Comparison of ENCODE assay signal across 32 cellular contexts in genomic region chr1:68506386-68506785, GRCh38. TPM values are rescaled to one million over a fixed set of nuclear protein-coding genes. Genes with fewer than 3 reads are reported as not detected.
"Had no signal": no experiment of that assay in that cellular context is flagged by ENCODE, and none has a peak within 500 bp of the region (broad histone marks: within the 10 kb centered on the region; RNA-seq: fewer than 3 reads in every experiment).

No MANE protein-coding gene starts in this region.

- ATAC-seq: activated T-cell treated with anti-CD3 and anti-CD28 coated beads, Interleukin-2, amount 50 U/mL, for 72 hours; body of pancreas; heart right ventricle; right lobe of liver had no signal

- H3K36me3 Mint-ChIP-seq: activated naive CD8-positive, alpha-beta T cell treated with anti-CD3 and anti-CD28 coated beads for 36 hours had no signal

- H3K4me1 ChIP-seq: adrenal gland, body of pancreas, colonic mucosa, heart right ventricle, left ventricle myocardium inferior, right lobe of liver, testis had no signal

- H3K4me3 ChIP-seq: adrenal gland, body of pancreas, cardiac muscle cell, colonic mucosa, heart right ventricle, left ventricle myocardium inferior, lung, right lobe of liver, testis had no signal

- H3K27ac Mint-ChIP-seq: activated naive CD8-positive, alpha-beta T cell treated with anti-CD3 and anti-CD28 coated beads for 36 hours; activated T-cell treated with anti-CD3 and anti-CD28 coated beads, Interleukin-2, amount 50 U/mL, for 72 hours; nephron had no signal

- FAIRE-seq: endometrium, urothelium cell line had no signal

- H3K36me3 ChIP-seq: adrenal gland, cardiac muscle cell, colonic mucosa, heart right ventricle, left ventricle myocardium inferior, right lobe of liver had no signal

- H3K27me3 ChIP-seq: adrenal gland, body of pancreas, cardiac muscle cell, colonic mucosa, heart right ventricle, right lobe of liver, testis had no signal

- H3K4me1 Mint-ChIP-seq: activated naive CD8-positive, alpha-beta T cell treated with anti-CD3 and anti-CD28 coated beads for 36 hours; nephron had no signal

- H3K27ac ChIP-seq: adrenal gland, body of pancreas, cardiac muscle cell, colonic mucosa, heart right ventricle, left ventricle myocardium inferior, right lobe of liver, testis, VCaP had no signal

- H3K9me3 ChIP-seq: adrenal gland, body of pancreas, colonic mucosa, right lobe of liver, testis had no signal

- DNase-seq: activated CD4-positive, alpha-beta T cell treated with anti-CD3 and anti-CD28 coated beads for 4 hours; activated CD4-positive, alpha-beta T cell treated with anti-CD3 and anti-CD28 coated beads, Interleukin-2, amount 50 U/mL, for 4 hours; activated naive CD4-positive, alpha-beta T cell treated with Interleukin-2 at 50 U/mL for 16 hours; activated naive CD8-positive, alpha-beta T cell treated with anti-CD3 and anti-CD28 coated beads for 36 hours; activated T-cell treated with anti-CD3 and anti-CD28 coated beads for 4 hours; activated T-cell treated with anti-CD3 and anti-CD28 coated beads, Interleukin-2, amount 50 U/mL, for 72 hours; adrenal gland; aorta; body of pancreas; cerebellar nuclear complex; colonic mucosa; effector CD8-positive, alpha-beta T cell; foreskin melanocyte; heart right ventricle; left ventricle myocardium inferior; right lobe of liver; stimulated activated CD4-positive, alpha-beta T cell treated with anti-CD3 and anti-CD28 coated beads, Interleukin-2, amount 100 ng/mL, for 48 hours; stimulated activated naive CD4-positive, alpha-beta T cell treated with Interleukin-2 at 50 U/mL for 16 hours; testis; trophoblast cell had no signal

- H3K4me3 Mint-ChIP-seq: activated naive CD8-positive, alpha-beta T cell treated with anti-CD3 and anti-CD28 coated beads for 36 hours; activated T-cell treated with anti-CD3 and anti-CD28 coated beads, Interleukin-2, amount 50 U/mL, for 72 hours; nephron had no signal

RNA-seq across cellular contexts. Expression of gene DEPDC1, which starts 9.5 kb away (rescaled TPM):
- total RNA-seq: body of pancreas had no signal

RNA-seq across cellular contexts. Expression of gene RPE65, which starts 56.6 kb away (rescaled TPM):
- total RNA-seq: activated naive CD8-positive, alpha-beta T cell treated with anti-CD3 and anti-CD28 coated beads for 36 hours; activated T-cell treated with anti-CD3 and anti-CD28 coated beads, Interleukin-2, amount 50 U/mL, for 72 hours; adrenal gland; aorta; body of pancreas; colonic mucosa; dermis microvascular lymphatic vessel endothelial cell; glomerular endothelial cell; left ventricle myocardium inferior; mucosa of gallbladder; osteoblast; right lobe of liver; skeletal muscle tissue; T-helper 1 cell treated with Interleukin-12 subunit alpha and Interleukin-12 subunit beta and Interleukin-4 antibody, amounts not matched to agents 30 ng/mL and 1 ng/mL, for 36 hours had no signal
- polyA plus RNA-seq: adrenal gland, aorta had no signal
